Comparison of ENCODE assay signal across 24 cellular contexts in the genomic region with DNA sequence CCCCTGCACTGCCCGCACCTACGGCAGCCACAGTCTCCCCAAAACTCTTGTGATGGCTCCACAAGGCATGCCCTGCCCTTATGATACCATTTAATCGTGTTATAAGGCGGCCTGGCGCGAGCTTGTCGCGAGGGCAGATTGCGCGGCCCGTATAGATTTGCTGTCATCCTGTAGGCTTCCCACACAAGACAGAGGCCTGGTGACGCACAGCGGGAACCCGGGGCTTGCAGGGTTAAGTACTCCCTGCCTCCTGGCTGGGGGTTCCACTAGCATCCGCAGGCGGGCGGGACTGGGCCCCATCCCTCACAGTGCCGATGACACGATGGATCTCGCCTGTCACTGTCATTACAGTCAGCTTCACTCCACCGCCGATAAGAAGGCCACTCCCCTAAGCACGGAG.
DNase-seq lines count a peak whose midpoint lies in the region; ATAC-seq, FAIRE-seq and TF ChIP-seq lines count a peak whose summit lies in the region.
"Had no signal": no experiment of that assay in that cellular context is flagged by ENCODE, and none has a peak within 500 bp of the region (broad histone marks: within the 10 kb centered on the region; RNA-seq: fewer than 3 reads in every experiment).

No MANE protein-coding gene starts in this region.

- intact Hi-C loops in kidney (cut with DNase I) (no loop called here), posterior vena cava (cut with DNase I) (no loop called here)

- H3K27ac Mint-ChIP-seq in GM23338 (no peak overlapping the region), T-helper 17 cell (peak overlapping the region; percentile 21)

- no peak overlapping the region for H3K9ac ChIP-seq in kidney (ENCODE audit: low read length in 2 of 2)

- H3K36me3 Mint-ChIP-seq in GM23338 (ENCODE audit: low read depth) (0 out of 3 replicates have a peak, but pooled peaks cover 3% of the 10 kb centered on the region), T-helper 17 cell (ENCODE audit: low read depth) (no peaks in the 10 kb centered on the region)

- TF ChIP-seq CTCF in GM23338 (conservative IDR thresholded peaks at IDR 0.05; ENCODE audit: low read depth in 2 of 2): no peak
- TF ChIP-seq CTCF in kidney (IDR thresholded peaks at IDR 0.05; ENCODE audit: borderline replicate concordance, extremely low read depth, insufficient read depth): no peak

- no peaks in the 10 kb centered on the region for H4K20me1 ChIP-seq in GM23338 (replicated peaks; ENCODE audit: insufficient read depth)

- peaks cover 71% of the 10 kb centered on the region for H3K27me3 ChIP-seq in GM23338 (ENCODE audit: insufficient read depth)
- H3K27me3 ChIP-seq: SJCRH30 had no signal

- peaks cover 63% of the 10 kb centered on the region for H3K4me1 ChIP-seq in GM23338 (ENCODE audit: insufficient read depth)
- no peaks in the 10 kb centered on the region for H3K4me1 ChIP-seq in kidney (ENCODE audit: control insufficient read depth in 1 of 2, insufficient read depth in 1 of 2, low read depth in 1 of 2, low read length in 2 of 2)
- H3K4me1 ChIP-seq: SJCRH30 had no signal

- peak overlapping the region; percentile 41 for H3K4me3 ChIP-seq in GM23338
- H3K4me3 ChIP-seq in kidney (ENCODE audit: low read length in 2 of 2): no peak overlapping the region
- H3K4me3 ChIP-seq: PC-9, SJCRH30 had no signal

- H2AFZ ChIP-seq in GM23338: peak overlapping the region; percentile 38; the same call in 1 of the 2 replicates
- H2AFZ ChIP-seq: PC-9 had no signal

- H3F3A ChIP-seq in GM23338 (replicated peaks; ENCODE audit: low read depth): peaks cover 14% of the 10 kb centered on the region

- H3K9me3 ChIP-seq in T-helper 17 cell (ENCODE audit: control insufficient read depth, low read length, poor library complexity, severe bottlenecking) (no peaks in the 10 kb centered on the region), kidney (ENCODE audit: control insufficient read depth in 1 of 2, low read length in 2 of 2) (no peaks in the 10 kb centered on the region)
- H3K9me3 ChIP-seq: SJCRH30 had no signal

- peaks cover 3% of the 10 kb centered on the region; the same call in 2 of the 3 replicates for H3K9me3 Mint-ChIP-seq in GM23338

- peak overlapping the region; percentile 73 for H3K4me2 ChIP-seq in GM23338
- H3K4me2 ChIP-seq: PC-9 had no signal

- DNase-seq in GM23338 (ENCODE audit: low spot score) (no peak), T-helper 17 cell (no peak), kidney (peak; percentile 50), posterior vena cava (ENCODE audit: low spot score) (peak; percentile 70), DMS153 (lab: John Stamatoyannopoulos, UW) (no peak)
- DNase-seq: DMS53, GOT3, IMR-90, KG1, MM.1S, NCI-H1092, NCI-H1417 treated with DMSO at 0.1 percent for 48 hours, NCI-H1694 treated with DMSO at 0.1 percent for 48 hours, NCI-H2081, NCI-H2227 treated with DMSO at 0.1 percent for 48 hours, NCI-H526 treated with DMSO at 0.1 percent for 48 hours, PC-9, SJCRH30 had no signal

- no peaks in the 10 kb centered on the region for H3K79me2 ChIP-seq in GM23338 (replicated peaks; ENCODE audit: insufficient read depth)

- no peaks in the 10 kb centered on the region; the same call in 1 of the 2 replicates for H3K36me3 ChIP-seq in GM23338 (ENCODE audit: insufficient read depth)
- no peaks in the 10 kb centered on the region for H3K36me3 ChIP-seq in kidney (ENCODE audit: control insufficient read depth in 1 of 2, insufficient read depth in 2 of 2, low read length in 2 of 2)
- H3K36me3 ChIP-seq: SJCRH30 had no signal

- ATAC-seq in GM23338 (peak; percentile 6; the same call in 2 of the 3 replicates), T-helper 17 cell (no peak), HG03196 (IDR thresholded peaks at IDR 0.05; ENCODE audit: unreplicated experiment) (no peak), GM18519 (IDR thresholded peaks at IDR 0.05; ENCODE audit: low FRiP score, unreplicated experiment) (no peak), HG03139 (IDR thresholded peaks at IDR 0.05; ENCODE audit: unreplicated experiment) (no peak)
- ATAC-seq: Right ventricle myocardium inferior, SK-N-SH treated with all-trans-retinoic acid at 6 μM for 48 hours had no signal

- H3K4me3 Mint-ChIP-seq in GM23338 (peak overlapping the region; percentile 46), T-helper 17 cell (no peak overlapping the region)

- no peak overlapping the region for H3K27ac ChIP-seq in GM23338 (ENCODE audit: low read depth)
- H3K27ac ChIP-seq in kidney (ENCODE audit: low read depth in 2 of 2, low read length in 2 of 2): no peak overlapping the region
- H3K27ac ChIP-seq: PC-9, SJCRH30 had no signal

- H3K27me3 Mint-ChIP-seq in GM23338 (ENCODE audit: insufficient read depth, low read depth, poor library complexity) (peaks cover 73% of the 10 kb centered on the region), T-helper 17 cell (peaks cover 51% of the 10 kb centered on the region)

- H3K4me1 Mint-ChIP-seq in GM23338 (peaks cover 60% of the 10 kb centered on the region), T-helper 17 cell (no peaks in the 10 kb centered on the region)

- no peak for FAIRE-seq in kidney (lab: Jason Lieb, UNC)
- FAIRE-seq: HTR-8/SVneo had no signal

- no peaks in the 10 kb centered on the region for H3K9me2 ChIP-seq in GM23338 (ENCODE audit: insufficient read depth)

TF ChIP-seq in GM23338, 12 proteins besides CTCF, POLR2A, EP300 and RAD21 (continues in another document):
- TF ChIP-seq ZNF462 (CRISPR knock-in tag; IDR thresholded peaks at IDR 0.05) (no peak), NANOG (IDR thresholded peaks at IDR 0.05; ENCODE audit: borderline replicate concordance) (no peak), ZNF114 (CRISPR knock-in tag; IDR thresholded peaks at IDR 0.05) (no peak)

Comparison
In these comparisons a context has a peak if more than half of its experiments do, and no peak if none do; other contexts are left out.
1. DNase-seq: peak in kidney (single experiment) and posterior vena cava (single experiment); none in GM23338 (single experiment), T-helper 17 cell (0 of 3) and DMS153 (single experiment).